Comparison of ENCODE assay signal across 1 cellular context in the genomic region with DNA sequence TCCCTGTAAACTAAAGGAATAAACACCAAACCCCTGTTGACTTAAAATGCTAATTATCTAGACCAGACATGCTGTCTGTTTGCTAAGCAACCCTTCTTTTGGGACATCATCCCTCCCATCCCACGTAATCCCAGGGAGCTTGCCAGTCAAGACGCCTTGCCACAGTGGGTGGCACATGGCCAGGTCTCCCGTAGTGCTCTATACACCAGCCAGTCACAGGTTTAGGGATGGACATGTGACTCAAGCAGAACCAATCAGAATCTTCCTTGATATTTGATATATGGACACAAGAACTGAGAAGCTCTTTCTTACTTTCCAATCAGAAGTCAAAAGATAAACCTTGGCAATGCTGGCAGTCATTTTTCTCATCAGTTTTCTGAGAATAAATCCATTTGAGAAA.
TF ChIP-seq lines count a peak whose summit lies in the region.

No MANE protein-coding gene starts in this region.

TF ChIP-seq in H1, 55 proteins besides CTCF, POLR2A, EP300 and RAD21 (continued from another document):
- TF ChIP-seq MAFK (IDR thresholded peaks at IDR 0.05; ENCODE audit: low read depth, low read length), result no peak
